In genomic region chr2:238494573-238494961, GRCh38 we compare ENCODE assay signal across 13 cellular contexts.
A peak's percentile ranks its signal among the peaks of the same experiment; 100 is the strongest.
DNase-seq lines count a peak whose midpoint lies in the region; ATAC-seq lines count a peak whose summit lies in the region.
"Had no signal": no experiment of that assay in that cellular context is flagged by ENCODE, and none has a peak within 500 bp of the region (broad histone marks: within the 10 kb centered on the region; RNA-seq: fewer than 3 reads in every experiment).

No MANE protein-coding gene starts in this region.

- peaks cover 33% of the 10 kb centered on the region for H3K4me1 Mint-ChIP-seq in activated T-cell treated with anti-CD3 and anti-CD28 coated beads, Interleukin-2, amount 50 U/mL, for 72 hours (ENCODE audit: low read depth)
- peaks cover 33% of the 10 kb centered on the region for H3K4me1 Mint-ChIP-seq in T-helper 17 cell
- peaks cover 22% of the 10 kb centered on the region for H3K4me1 Mint-ChIP-seq in stimulated activated memory B cell treated with anti-CD40 and anti-IgM and Interleukin-4, amounts not matched to agents 10 μg/mL and 1 μg/mL and 100 μg/mL, for 72 hours

- no peak for ATAC-seq in activated T-cell treated with anti-CD3 and anti-CD28 coated beads, Interleukin-2, amount 50 U/mL, for 72 hours (replicated peaks in 1 of 2)
- no peak for ATAC-seq in T-helper 17 cell
- ATAC-seq in stimulated activated memory B cell treated with anti-CD40 and anti-IgM and Interleukin-4, amounts not matched to agents 10 μg/mL and 1 μg/mL and 100 μg/mL, for 72 hours = no peak

- H3K9me3 ChIP-seq in T-helper 17 cell (ENCODE audit: control insufficient read depth, low read length, poor library complexity, severe bottlenecking) = no peaks in the 10 kb centered on the region
- H3K9me3 ChIP-seq: SK-N-SH had no signal

- H3K36me3 Mint-ChIP-seq in activated T-cell treated with anti-CD3 and anti-CD28 coated beads, Interleukin-2, amount 50 U/mL, for 72 hours (ENCODE audit: insufficient read depth in 2 of 2) = no peaks in the 10 kb centered on the region
- H3K36me3 Mint-ChIP-seq in T-helper 17 cell (ENCODE audit: low read depth) = no peaks in the 10 kb centered on the region
- H3K36me3 Mint-ChIP-seq in stimulated activated memory B cell treated with anti-CD40 and anti-IgM and Interleukin-4, amounts not matched to agents 10 μg/mL and 1 μg/mL and 100 μg/mL, for 72 hours = no peaks in the 10 kb centered on the region

- H3K27ac Mint-ChIP-seq in activated T-cell treated with anti-CD3 and anti-CD28 coated beads, Interleukin-2, amount 50 U/mL, for 72 hours = no peak overlapping the region
- peak overlapping the region; percentile 74 for H3K27ac Mint-ChIP-seq in T-helper 17 cell
- peak overlapping the region; percentile 20 for H3K27ac Mint-ChIP-seq in stimulated activated memory B cell treated with anti-CD40 and anti-IgM and Interleukin-4, amounts not matched to agents 10 μg/mL and 1 μg/mL and 100 μg/mL, for 72 hours

- peak overlapping the region; percentile 10 to 31 for H3K4me3 Mint-ChIP-seq in activated T-cell treated with anti-CD3 and anti-CD28 coated beads, Interleukin-2, amount 50 U/mL, for 72 hours
- peak overlapping the region; percentile 74 for H3K4me3 Mint-ChIP-seq in T-helper 17 cell
- peak overlapping the region; percentile 42 for H3K4me3 Mint-ChIP-seq in stimulated activated memory B cell treated with anti-CD40 and anti-IgM and Interleukin-4, amounts not matched to agents 10 μg/mL and 1 μg/mL and 100 μg/mL, for 72 hours

- no peaks in the 10 kb centered on the region for H3K9me3 Mint-ChIP-seq in activated T-cell treated with anti-CD3 and anti-CD28 coated beads, Interleukin-2, amount 50 U/mL, for 72 hours
- no peaks in the 10 kb centered on the region for H3K9me3 Mint-ChIP-seq in stimulated activated memory B cell treated with anti-CD40 and anti-IgM and Interleukin-4, amounts not matched to agents 10 μg/mL and 1 μg/mL and 100 μg/mL, for 72 hours

- no peak for DNase-seq in activated T-cell treated with anti-CD3 and anti-CD28 coated beads, Interleukin-2, amount 50 U/mL, for 72 hours
- DNase-seq in activated T-cell treated with anti-CD3 and anti-CD28 coated beads for 4 hours (no peak), T-helper 17 cell (no peak), ecto neural progenitor cell (ENCODE audit: low spot score) (peak; percentile 32), T1000 (lab: John Stamatoyannopoulos, UW) (no peak), foreskin melanocyte (no peak), A172 (ENCODE audit: low spot score) (no peak)
- DNase-seq: brain microvascular endothelial cell, cortex of kidney, kidney glomerular epithelial cell, NCI-H1930, SK-N-SH had no signal

- H3K27me3 Mint-ChIP-seq in activated T-cell treated with anti-CD3 and anti-CD28 coated beads, Interleukin-2, amount 50 U/mL, for 72 hours (ENCODE audit: low read depth) = no peaks in the 10 kb centered on the region
- no peaks in the 10 kb centered on the region for H3K27me3 Mint-ChIP-seq in T-helper 17 cell
- peaks cover 18% of the 10 kb centered on the region for H3K27me3 Mint-ChIP-seq in stimulated activated memory B cell treated with anti-CD40 and anti-IgM and Interleukin-4, amounts not matched to agents 10 μg/mL and 1 μg/mL and 100 μg/mL, for 72 hours

Comparison
In these comparisons a context has a peak if more than half of its experiments do, and no peak if none do; other contexts are left out.
1. H3K4me3 Mint-ChIP-seq: peak in every context shown above with its lines; median percentile 74 in T-helper 17 cell; 42 in stimulated activated memory B cell treated with anti-CD40 and anti-IgM and Interleukin-4, amounts not matched to agents 10 μg/mL and 1 μg/mL and 100 μg/mL, for 72 hours; 20 in activated T-cell treated with anti-CD3 and anti-CD28 coated beads, Interleukin-2, amount 50 U/mL, for 72 hours.